30 cellular contexts compared by ENCODE assay signal in genomic region chr5:74763504-74763903, GRCh38. TPM values are rescaled to one million over a fixed set of nuclear protein-coding genes. Genes with fewer than 3 reads are reported as not detected.
DNase-seq lines count a peak whose midpoint lies in the region; ATAC-seq, FAIRE-seq and TF ChIP-seq lines count a peak whose summit lies in the region.
"Had no signal": no experiment of that assay in that cellular context is flagged by ENCODE, and none has a peak within 500 bp of the region (broad histone marks: within the 10 kb centered on the region; RNA-seq: fewer than 3 reads in every experiment).

No MANE protein-coding gene starts in this region.

- POLR2A ChIA-PET in SK-N-SH (lab: Yijun Ruan, JAX), result no interaction called here

- ATAC-seq in SK-N-SH treated with all-trans-retinoic acid at 6 μM for 48 hours (no peak), foreskin keratinocyte (no peak), left colon (no peak), GM18867 (IDR thresholded peaks at IDR 0.05; ENCODE audit: unreplicated experiment) (no peak)
- ATAC-seq: gastrocnemius medialis; GM12878; Right ventricle myocardium inferior; stimulated activated naive CD8-positive, alpha-beta T cell treated with anti-CD3 and anti-CD28 coated beads, Interleukin-15, Interleukin-2, amounts not matched to agents 100 U/mL and 50 U/mL, for 24 hours had no signal

- intact Hi-C loops in left colon (cut with DNase I, micrococcal nuclease) (loop anchor here in 1 of 2 donors (10.0 kb wide), 2 partner anchors 161 to 291 kb away; partner anchors contain the start of gene GCNT4), tibial artery (cut with DNase I; ENCODE audit: low total_unique reads) (loop anchor here (5.0 kb wide), 1 partner anchor 76 kb away; the partner anchor contains the start of gene HEXB)

- H2AFZ ChIP-seq in SK-N-SH (ENCODE audit: low read depth) (no peak overlapping the region), astrocyte (ENCODE audit: low read depth, low read length) (no peak overlapping the region)

- TF ChIP-seq CTCF in SK-N-SH (IDR thresholded peaks at IDR 0.05), result no peak
- TF ChIP-seq CTCF in astrocyte (IDR thresholded peaks at IDR 0.05; ENCODE audit: insufficient read depth, low read depth, low read length), result no peak
- no peak for TF ChIP-seq CTCF in foreskin keratinocyte (conservative IDR thresholded peaks at IDR 0.05)
- no peak for TF ChIP-seq CTCF in tibial artery (IDR thresholded peaks at IDR 0.05)

- peaks cover 5% of the 10 kb centered on the region for H3K36me3 Mint-ChIP-seq in astrocyte (ENCODE audit: low read depth, unreplicated experiment)

- no peaks in the 10 kb centered on the region for H3K9me3 Mint-ChIP-seq in astrocyte (ENCODE audit: unreplicated experiment)
- H3K9me3 Mint-ChIP-seq: activated B cell treated with CpG ODN at 0.5 μM for 24 hours; activated T-cell treated with anti-CD3 and anti-CD28 coated beads, Interleukin-2, amount 50 U/mL, for 72 hours; CD4-positive, CD25-positive, alpha-beta regulatory T cell; IgD-negative memory B cell; naive B cell had no signal

- H3K9me2 ChIP-seq in SK-N-SH, result no peaks in the 10 kb centered on the region

- H3K4me1 ChIP-seq in SK-N-SH (ENCODE audit: control insufficient read depth in 1 of 2, insufficient read depth in 2 of 2, low read depth in 1 of 2, low read length in 1 of 2) (peaks cover 17 to 30% of the 10 kb centered on the region in 2 experiments; a peak in 3 of 4 replicates), astrocyte (ENCODE audit: insufficient read depth, low read length) (peaks cover 10% of the 10 kb centered on the region), foreskin keratinocyte (peaks cover 41% of the 10 kb centered on the region), tibial artery (peaks cover 0 to 30% (median 20%) of the 10 kb centered on the region in 4 donors)

- H3K4me3 Mint-ChIP-seq in astrocyte (ENCODE audit: unreplicated experiment), result no peak overlapping the region
- H3K4me3 Mint-ChIP-seq: activated B cell treated with CpG ODN at 0.5 μM for 24 hours, IgD-negative memory B cell had no signal

- peak; percentile 63 for FAIRE-seq in astrocyte (lab: Jason Lieb, UNC)
- FAIRE-seq: D721Med, GM12878, urothelium cell line had no signal

- CTCF ChIA-PET in SK-N-SH (lab: Yijun Ruan, JAX), result interaction anchor here (0.6 to 1.4 kb wide), 3 partner anchors 14 to 91 kb away, joined by 3 read pairs; no protein-coding TSS in a partner anchor

- no peak overlapping the region for H3K27ac Mint-ChIP-seq in astrocyte (ENCODE audit: unreplicated experiment)
- H3K27ac Mint-ChIP-seq: activated B cell treated with CpG ODN at 0.5 μM for 24 hours; CD4-positive, CD25-positive, alpha-beta regulatory T cell; IgD-negative memory B cell had no signal

- H3K4me2 ChIP-seq in SK-N-SH (peak overlapping the region; percentile 95), astrocyte (ENCODE audit: low read length) (no peak overlapping the region)

- H4K20me1 ChIP-seq in SK-N-SH (ENCODE audit: insufficient read depth) (no peaks in the 10 kb centered on the region), astrocyte (ENCODE audit: insufficient read depth, low read length) (peaks cover 8% of the 10 kb centered on the region)

- peaks cover 36% of the 10 kb centered on the region for H3K4me1 Mint-ChIP-seq in astrocyte (ENCODE audit: low read depth, unreplicated experiment)

- no peaks in the 10 kb centered on the region for H3K27me3 ChIP-seq in SK-N-SH (ENCODE audit: insufficient read depth)
- H3K27me3 ChIP-seq in astrocyte (ENCODE audit: insufficient read depth, low read length), result no peaks in the 10 kb centered on the region
- no peaks in the 10 kb centered on the region for H3K27me3 ChIP-seq in foreskin keratinocyte
- no peaks in the 10 kb centered on the region for H3K27me3 ChIP-seq in tibial artery
- H3K27me3 ChIP-seq: adrenal gland, gastrocnemius medialis, testis had no signal

- DNase-seq in SK-N-SH (no peak), astrocyte (ENCODE audit: low read depth) (no peak), foreskin keratinocyte (peak in 1 of 2 donors; percentile 11), left colon (no peak), NCI-H1417 (lab: John Stamatoyannopoulos, UW) (no peak), tibial artery (no peak)
- DNase-seq: activated B cell treated with CpG ODN at 0.5 μM for 24 hours; activated CD4-positive, alpha-beta T cell treated with anti-CD3 and anti-CD28 coated beads, Interleukin-2, amount 50 U/mL, for 4 hours; activated naive CD4-positive, alpha-beta T cell; activated T-cell treated with anti-CD3 and anti-CD28 coated beads, Interleukin-2, amount 50 U/mL, for 72 hours; adrenal gland; CD4-positive, CD25-positive, alpha-beta regulatory T cell; gastrocnemius medialis; H7; left ventricle myocardium inferior; naive B cell; NCI-H1105; NCI-H2029 treated with DMSO at 0.1 percent for 48 hours; NCI-H82; stimulated activated naive CD8-positive, alpha-beta T cell treated with anti-CD3 and anti-CD28 coated beads, Interleukin-15, Interleukin-2, amounts not matched to agents 100 U/mL and 50 U/mL, for 24 hours; T1000; testis had no signal

- H3K27me3 Mint-ChIP-seq in astrocyte (ENCODE audit: low read depth, unreplicated experiment), result no peaks in the 10 kb centered on the region
- H3K27me3 Mint-ChIP-seq: activated B cell treated with CpG ODN at 0.5 μM for 24 hours, IgD-negative memory B cell, naive B cell had no signal

- no peak for TF ChIP-seq EP300 in SK-N-SH (IDR thresholded peaks at IDR 0.05; ENCODE audit: borderline replicate concordance in 1 of 2, low read depth in 1 of 2, low read length in 1 of 2)

- H3K9me3 ChIP-seq in SK-N-SH (no peaks in the 10 kb centered on the region), astrocyte (ENCODE audit: insufficient read depth, low read depth, low read length) (no peaks in the 10 kb centered on the region), tibial artery (no peaks in the 10 kb centered on the region)
- H3K9me3 ChIP-seq: adrenal gland, gastrocnemius medialis, left ventricle myocardium inferior, testis had no signal

- H3F3A ChIP-seq in SK-N-SH (replicated peaks; ENCODE audit: insufficient read depth), result peaks cover 27% of the 10 kb centered on the region

- H3K36me3 ChIP-seq in SK-N-SH (replicated peaks in 1 of 2; ENCODE audit: control insufficient read depth in 1 of 2, insufficient read depth in 2 of 2, low read length in 1 of 2), result peaks cover 28 to 55% of the 10 kb centered on the region in 2 experiments
- H3K36me3 ChIP-seq in astrocyte (ENCODE audit: insufficient read depth, low read length), result peaks cover 9% of the 10 kb centered on the region
- peaks cover 2 to 18% (median 10%) of the 10 kb centered on the region in 3 donors for H3K36me3 ChIP-seq in tibial artery

- H3K4me3 ChIP-seq in SK-N-SH (ENCODE audit: low read depth in 2 of 2, low read length in 1 of 2) (no peak overlapping the region), astrocyte (ENCODE audit: insufficient read depth, low read depth, low read length) (no peak overlapping the region), tibial artery (no peak overlapping the region)
- H3K4me3 ChIP-seq: adrenal gland, gastrocnemius medialis, GM12878, left ventricle myocardium inferior, testis had no signal

- TF ChIP-seq RAD21 in SK-N-SH (IDR thresholded peaks at IDR 0.05; ENCODE audit: low read length), result no peak

- H3K79me2 ChIP-seq in SK-N-SH (ENCODE audit: insufficient read depth) (peaks cover 68% of the 10 kb centered on the region), astrocyte (ENCODE audit: insufficient read depth, low read length) (peaks cover 61% of the 10 kb centered on the region)

- H3K9ac ChIP-seq in SK-N-SH (0 out of 2 replicates have a peak overlapping the region, but pooled peaks have one; percentile 4), astrocyte (ENCODE audit: low read length) (no peak overlapping the region)

- H3K27ac ChIP-seq in SK-N-SH (ENCODE audit: low read depth in 2 of 2, low read length in 1 of 2), result peak overlapping the region in 1 of 2 experiments; percentile 65; a peak in 3 of 4 replicates
- no peak overlapping the region for H3K27ac ChIP-seq in astrocyte (ENCODE audit: low read depth, low read length)
- peak overlapping the region; percentile 92 for H3K27ac ChIP-seq in foreskin keratinocyte
- H3K27ac ChIP-seq in tibial artery, result no peak overlapping the region
- H3K27ac ChIP-seq: 22Rv1, adrenal gland, left ventricle myocardium inferior, testis had no signal

TF ChIP-seq in SK-N-SH, 30 proteins besides CTCF, POLR2A, EP300 and RAD21 (continues in another document):
- TF ChIP-seq JUND (IDR thresholded peaks at IDR 0.05), result 0 out of 2 replicates have a peak, but pooled peaks have one; percentile 27
- no peak for TF ChIP-seq TAF1 (IDR thresholded peaks at IDR 0.05; ENCODE audit: borderline replicate concordance, low read depth, low read length)
- TF ChIP-seq MXI1 (IDR thresholded peaks at IDR 0.05; ENCODE audit: low read depth, low read length), result no peak
- TF ChIP-seq TEAD4 (IDR thresholded peaks at IDR 0.05; ENCODE audit: borderline replicate concordance, insufficient read depth), result no peak
- no peak for TF ChIP-seq GABPA (IDR thresholded peaks at IDR 0.05; ENCODE audit: low read depth)
- no peak for TF ChIP-seq YY1 (IDR thresholded peaks at IDR 0.05; ENCODE audit: low read depth)
- no peak for TF ChIP-seq CHD2 (IDR thresholded peaks at IDR 0.05; ENCODE audit: low read length, partially characterized antibody)
- no peak for TF ChIP-seq NFIC (IDR thresholded peaks at IDR 0.05; ENCODE audit: borderline replicate concordance)

TF ChIP-seq in SK-N-SH treated with all-trans-retinoic acid at 6 μM for 48 hours, 23 proteins besides CTCF, POLR2A, EP300 and RAD21 (continues in another document):
- no peak for TF ChIP-seq TOX (CRISPR knock-in tag; IDR thresholded peaks at IDR 0.05; ENCODE audit: borderline replicate concordance)

RNA-seq across cellular contexts. Expression of gene GFM2, which starts 3.4 kb away (rescaled TPM):
- polyA plus RNA-seq in SK-N-SH (2012; rRNA removed) (29.5 and 37.3 TPM in 2 replicates), foreskin keratinocyte (20.3 and 24.5 TPM in 2 replicates)
- polyA plus RNA-seq in SK-N-SH (2012; cell fraction: cytosol; rRNA removed), result 35.6 and 40.9 TPM in 2 replicates
- polyA plus RNA-seq in SK-N-SH (2012; cell fraction: nucleus; rRNA removed), result 26.9 and 60.2 TPM in 2 replicates
- total RNA-seq in astrocyte (36.1 and 38.9 TPM in 2 replicates), foreskin keratinocyte (34.7 and 34.8 TPM in 2 replicates), left colon (10 to 100 TPM; 21.8 to 22.1 TPM)

RNA-seq across cellular contexts. Expression of gene NSA2, which starts 3.5 kb away (rescaled TPM):
- polyA plus RNA-seq in SK-N-SH (2012; rRNA removed) (70.7 and 81.0 TPM in 2 replicates), foreskin keratinocyte (100.0 and 127 TPM in 2 replicates)
- 112 and 207 TPM in 2 replicates for polyA plus RNA-seq in SK-N-SH (2012; cell fraction: cytosol; rRNA removed)
- polyA plus RNA-seq in SK-N-SH (2012; cell fraction: nucleus; rRNA removed), result 10.9 and 26.4 TPM in 2 replicates
- total RNA-seq in astrocyte (38.5 and 44.0 TPM in 2 replicates), foreskin keratinocyte (141 and 155 TPM in 2 replicates), left colon (10 to 100 TPM; 65.7 to 66.0 TPM)
